19 cellular contexts compared by ENCODE assay signal in genomic region chr6:73577605-73578160, GRCh38. TPM values are rescaled to one million over a fixed set of nuclear protein-coding genes. Genes with fewer than 3 reads are reported as not detected.
DNase-seq lines count a peak whose midpoint lies in the region; ATAC-seq and TF ChIP-seq lines count a peak whose summit lies in the region.
"Had no signal": no experiment of that assay in that cellular context is flagged by ENCODE, and none has a peak within 500 bp of the region (broad histone marks: within the 10 kb centered on the region; RNA-seq: fewer than 3 reads in every experiment).

No MANE protein-coding gene starts in this region.

- H3K4me2 ChIP-seq in MM.1S (ENCODE audit: low read depth, low read length) (peak overlapping the region; percentile 7; the same call in 1 of the 2 replicates), neural cell (ENCODE audit: low read length) (no peak overlapping the region)

- no peak for TF ChIP-seq EP300 in neural cell (conservative IDR thresholded peaks at IDR 0.05; ENCODE audit: poor library complexity, severe bottlenecking)
- TF ChIP-seq EP300 in upper lobe of left lung (IDR thresholded peaks at IDR 0.05) = no peak

- H3F3A ChIP-seq in MM.1S (ENCODE audit: insufficient read depth, low read length) (peaks cover 10% of the 10 kb centered on the region), neural cell (ENCODE audit: insufficient read depth, low read length, poor library complexity, severe bottlenecking) (no peaks in the 10 kb centered on the region)

- no peak for TF ChIP-seq POLR2A in upper lobe of left lung (IDR thresholded peaks at IDR 0.05)

- peak overlapping the region; percentile 50; the same call in 1 of the 2 replicates for H3K27ac ChIP-seq in MM.1S (ENCODE audit: low read length)
- no peak overlapping the region for H3K27ac ChIP-seq in brain microvascular endothelial cell
- H3K27ac ChIP-seq in neural cell (ENCODE audit: low read length) = no peak overlapping the region
- no peak overlapping the region for H3K27ac ChIP-seq in effector memory CD4-positive, alpha-beta T cell (ENCODE audit: insufficient read depth, low read length, poor library complexity, severe bottlenecking)
- no peak overlapping the region for H3K27ac ChIP-seq in upper lobe of left lung

- intact Hi-C loops in Calu3 (cut with micrococcal nuclease; ENCODE audit: unreplicated experiment) = no loop called here
- intact Hi-C loops in activated naive CD4-positive, alpha-beta T cell treated with anti-CD3 and anti-CD28 coated beads for 36 hours (cut with micrococcal nuclease) = no loop called here

- no peak overlapping the region for H3K4me3 Mint-ChIP-seq in Calu3 (ENCODE audit: low read depth, unreplicated experiment)
- H3K4me3 Mint-ChIP-seq in activated naive CD4-positive, alpha-beta T cell treated with anti-CD3 and anti-CD28 coated beads for 36 hours = no peak overlapping the region
- H3K4me3 Mint-ChIP-seq: activated CD4-positive, alpha-beta T cell treated with anti-CD3 and anti-CD28 coated beads, Interleukin-2, amount 10 ng/mL, durations not matched to agents 24 days and 14 days; activated T-cell treated with anti-CD3 and anti-CD28 coated beads, Interleukin-2, amount 50 U/mL, for 24 hours had no signal

- H3K4me3 ChIP-seq in MM.1S (ENCODE audit: low read length) (no peak overlapping the region), brain microvascular endothelial cell (ENCODE audit: low read depth, low read length) (no peak overlapping the region), neural cell (ENCODE audit: low read length) (no peak overlapping the region), upper lobe of left lung (no peak overlapping the region)
- no peak overlapping the region for H3K4me3 ChIP-seq in effector memory CD4-positive, alpha-beta T cell (ENCODE audit: insufficient read depth, low read depth, low read length, poor library complexity, severe bottlenecking)
- H3K4me3 ChIP-seq: lung, spleen had no signal

- BruUV-seq in Calu3 (replicated peaks; lab: Mats Ljungman, UMichigan) = no TSS peak

- no peak for ATAC-seq in upper lobe of left lung (ENCODE audit: low FRiP score in 2 of 2)

- TF ChIP-seq RAD21 in neural cell (conservative IDR thresholded peaks at IDR 0.05) = no peak

- H3K27me3 Mint-ChIP-seq in Calu3 (ENCODE audit: unreplicated experiment) = no peaks in the 10 kb centered on the region
- no peaks in the 10 kb centered on the region for H3K27me3 Mint-ChIP-seq in activated naive CD4-positive, alpha-beta T cell treated with anti-CD3 and anti-CD28 coated beads for 36 hours (ENCODE audit: low read depth)
- H3K27me3 Mint-ChIP-seq: activated CD4-positive, alpha-beta T cell treated with anti-CD3 and anti-CD28 coated beads, Interleukin-2, amount 10 ng/mL, durations not matched to agents 24 days and 14 days; activated T-cell treated with anti-CD3 and anti-CD28 coated beads, Interleukin-2, amount 50 U/mL, for 24 hours had no signal

- CTCF ChIA-PET in Calu3 (lab: Charles Lee) = no interaction called here
- CTCF ChIA-PET in activated naive CD4-positive, alpha-beta T cell treated with anti-CD3 and anti-CD28 coated beads for 36 hours (lab: Charles Lee) = interaction anchor here (1.2 kb wide), 1 partner anchor 35 kb away, joined by 9 read pairs; no protein-coding TSS in a partner anchor

- H3K9me3 ChIP-seq in MM.1S (replicated peaks; ENCODE audit: insufficient read depth, low read length) (no peaks in the 10 kb centered on the region), neural cell (ENCODE audit: low read length) (no peaks in the 10 kb centered on the region), upper lobe of left lung (no peaks in the 10 kb centered on the region)
- H3K9me3 ChIP-seq in effector memory CD4-positive, alpha-beta T cell (ENCODE audit: control insufficient read depth, low read length) = no peaks in the 10 kb centered on the region

- no peak for TF ChIP-seq CTCF in Calu3 (IDR thresholded peaks at IDR 0.05; ENCODE audit: unreplicated experiment)
- TF ChIP-seq CTCF in MM.1S (IDR thresholded peaks at IDR 0.05; ENCODE audit: low read length) = no peak
- TF ChIP-seq CTCF in brain microvascular endothelial cell (IDR thresholded peaks at IDR 0.05; ENCODE audit: low read depth, low read length, missing control alignments) = no peak
- TF ChIP-seq CTCF in neural cell (IDR thresholded peaks at IDR 0.05; ENCODE audit: poor library complexity, severe bottlenecking) = no peak
- no peak for TF ChIP-seq CTCF in upper lobe of left lung (IDR thresholded peaks at IDR 0.05)

- no peaks in the 10 kb centered on the region for H3K9me2 ChIP-seq in MM.1S (replicated peaks; ENCODE audit: insufficient read depth, low read length)
- H3K9me2 ChIP-seq in neural cell (ENCODE audit: insufficient read depth, low read length) = no peaks in the 10 kb centered on the region

- H3K27me3 ChIP-seq in MM.1S (replicated peaks; ENCODE audit: insufficient read depth, low read length) (no peaks in the 10 kb centered on the region), brain microvascular endothelial cell (replicated peaks) (no peaks in the 10 kb centered on the region), neural cell (ENCODE audit: insufficient read depth, low read depth, low read length) (no peaks in the 10 kb centered on the region), upper lobe of left lung (no peaks in the 10 kb centered on the region)
- H3K27me3 ChIP-seq in effector memory CD4-positive, alpha-beta T cell (replicated peaks; ENCODE audit: control insufficient read depth, insufficient read depth, low read length, poor library complexity, severe bottlenecking) = no peaks in the 10 kb centered on the region
- H3K27me3 ChIP-seq: spleen had no signal

- H4K20me1 ChIP-seq in MM.1S (ENCODE audit: insufficient read depth, low read length) (no peaks in the 10 kb centered on the region), neural cell (ENCODE audit: insufficient read depth) (no peaks in the 10 kb centered on the region)

- in situ Hi-C loops in brain microvascular endothelial cell (cut with HindIII; ENCODE audit: low pct_ligation_motif_present, low sequenced_read_pairs) = no loop called here

- peak overlapping the region; percentile 59 for H2AFZ ChIP-seq in MM.1S (ENCODE audit: low read length)
- H2AFZ ChIP-seq in neural cell (ENCODE audit: low read depth, low read length) = peak overlapping the region; percentile 0

- H3K4me1 ChIP-seq in MM.1S (ENCODE audit: low read length) (peaks cover 16% of the 10 kb centered on the region), upper lobe of left lung (peaks cover 17 to 29% (median 19%) of the 10 kb centered on the region in 4 donors)
- peaks cover 13% of the 10 kb centered on the region for H3K4me1 ChIP-seq in effector memory CD4-positive, alpha-beta T cell (ENCODE audit: control insufficient read depth, insufficient read depth, low read length, poor library complexity, severe bottlenecking)

- peak overlapping the region; percentile 55 for H3K27ac Mint-ChIP-seq in Calu3 (ENCODE audit: unreplicated experiment)
- H3K27ac Mint-ChIP-seq in activated naive CD4-positive, alpha-beta T cell treated with anti-CD3 and anti-CD28 coated beads for 36 hours = no peak overlapping the region
- H3K27ac Mint-ChIP-seq: activated CD4-positive, alpha-beta T cell treated with anti-CD3 and anti-CD28 coated beads, Interleukin-2, amount 10 ng/mL, durations not matched to agents 24 days and 14 days; activated T-cell treated with anti-CD3 and anti-CD28 coated beads, Interleukin-2, amount 50 U/mL, for 24 hours had no signal

- DNase-seq in Calu3 = no peak
- peak; percentile 24 for DNase-seq in MM.1S
- peak; percentile 18 for DNase-seq in brain microvascular endothelial cell
- no peak for DNase-seq in activated effector memory CD4-positive, alpha-beta T cell treated with anti-CD3 and anti-CD28 coated beads, Interleukin-2, amount 50 U/mL, for 16 hours
- no peak for DNase-seq in effector memory CD4-positive, alpha-beta T cell
- DNase-seq in upper lobe of left lung = no peak
- no peak for DNase-seq in activated naive CD4-positive, alpha-beta T cell treated with anti-CD3 and anti-CD28 coated beads for 36 hours
- DNase-seq: activated CD4-positive, alpha-beta T cell treated with anti-CD3 and anti-CD28 coated beads, Interleukin-2, amount 10 ng/mL, durations not matched to agents 24 days and 14 days; activated T-cell treated with anti-CD3 and anti-CD28 coated beads, Interleukin-2, amount 50 U/mL, for 24 hours; anterior cingulate cortex; dermis blood vessel endothelial cell; DMS 273 treated with DMSO at 0.1 percent for 48 hours; GOT3; Kasumi-1; NCI-H1694 treated with DMSO at 0.1 percent for 48 hours; NCI-H510A had no signal

- H3K36me3 ChIP-seq in MM.1S (replicated peaks; ENCODE audit: insufficient read depth, low read length) = no peaks in the 10 kb centered on the region
- H3K36me3 ChIP-seq in brain microvascular endothelial cell (replicated peaks) = no peaks in the 10 kb centered on the region
- H3K36me3 ChIP-seq in neural cell (ENCODE audit: insufficient read depth, low read length) = no peaks in the 10 kb centered on the region
- H3K36me3 ChIP-seq in effector memory CD4-positive, alpha-beta T cell (ENCODE audit: control insufficient read depth, insufficient read depth, low read length) = no peaks in the 10 kb centered on the region
- no peaks in the 10 kb centered on the region for H3K36me3 ChIP-seq in upper lobe of left lung
- H3K36me3 ChIP-seq: spleen had no signal

- H3K9me3 Mint-ChIP-seq in Calu3 (ENCODE audit: low read depth, unreplicated experiment) = no peaks in the 10 kb centered on the region
- peaks cover 7% of the 10 kb centered on the region for H3K9me3 Mint-ChIP-seq in activated naive CD4-positive, alpha-beta T cell treated with anti-CD3 and anti-CD28 coated beads for 36 hours

- peaks cover 20% of the 10 kb centered on the region for H3K4me1 Mint-ChIP-seq in Calu3 (ENCODE audit: low read depth, unreplicated experiment)
- peaks cover 23% of the 10 kb centered on the region for H3K4me1 Mint-ChIP-seq in activated naive CD4-positive, alpha-beta T cell treated with anti-CD3 and anti-CD28 coated beads for 36 hours (ENCODE audit: low read depth)

- peak overlapping the region; percentile 15 for H3K9ac ChIP-seq in MM.1S (ENCODE audit: low read length)
- H3K9ac ChIP-seq in neural cell (ENCODE audit: low read length) = no peak overlapping the region

- WGBS in upper lobe of left lung, 2 donors = 90 to 95% methylated on average over 3 of the region's 3 CpGs

- no peaks in the 10 kb centered on the region for H3K79me2 ChIP-seq in MM.1S (ENCODE audit: low read length)
- no peaks in the 10 kb centered on the region for H3K79me2 ChIP-seq in neural cell (replicated peaks; ENCODE audit: insufficient read depth, low read length)

- peaks cover 15% of the 10 kb centered on the region for H3K36me3 Mint-ChIP-seq in Calu3 (ENCODE audit: insufficient read depth, unreplicated experiment)
- peaks cover 3% of the 10 kb centered on the region for H3K36me3 Mint-ChIP-seq in activated naive CD4-positive, alpha-beta T cell treated with anti-CD3 and anti-CD28 coated beads for 36 hours (ENCODE audit: low read depth)

RNA-seq across cellular contexts. Expression of gene EEF1A1, which starts 56.9 kb away (rescaled TPM):
- total RNA-seq in Calu3 (2022) = 5,799 and 7,052 TPM in 2 replicates
- polyA plus RNA-seq in neural cell = 9,853 and 10,705 TPM in 2 replicates
- polyA minus RNA-seq in neural cell = 10,068 and 10,731 TPM in 2 replicates
- over 10,000 TPM in 1 of 6 donors, 1,000 to 10,000 TPM in 5; 3,617 to 10,582 (median 7,272) TPM for total RNA-seq in upper lobe of left lung
- over 10,000 TPM; 18,342 to 18,732 TPM for total RNA-seq in activated naive CD4-positive, alpha-beta T cell treated with anti-CD3 and anti-CD28 coated beads for 36 hours

Comparison
In these comparisons a context has a peak if more than half of its experiments do, and no peak if none do; other contexts are left out.
1. DNase-seq: peak in MM.1S (single experiment) and brain microvascular endothelial cell (single experiment); none in Calu3 (single experiment), activated effector memory CD4-positive, alpha-beta T cell treated with anti-CD3 and anti-CD28 coated beads, Interleukin-2, amount 50 U/mL, for 16 hours (single experiment), effector memory CD4-positive, alpha-beta T cell (0 of 3), upper lobe of left lung (0 of 2) and activated naive CD4-positive, alpha-beta T cell treated with anti-CD3 and anti-CD28 coated beads for 36 hours (single experiment).